8 cellular contexts compared by ENCODE assay signal in genomic region chr10:12041766-12042408, GRCh38. TPM values are rescaled to one million over a fixed set of nuclear protein-coding genes. Genes with fewer than 3 reads are reported as not detected.
DNase-seq lines count a peak whose midpoint lies in the region; ATAC-seq and TF ChIP-seq lines count a peak whose summit lies in the region.

No MANE protein-coding gene starts in this region.

- peaks cover 31 to 53% of the 10 kb centered on the region in 2 donors for H3K4me1 Mint-ChIP-seq in immature natural killer cell

- peaks cover 13 to 19% (median 15%) of the 10 kb centered on the region in 3 donors for H3K27me3 Mint-ChIP-seq in immature natural killer cell (ENCODE audit: low read depth in 3 of 3)

- H3K36me3 ChIP-seq in NT2/D1 (ENCODE audit: insufficient read depth, insufficient read length, low read length) (peaks cover 5% of the 10 kb centered on the region), adrenal gland (replicated peaks in 1 of 2) (no peaks in the 10 kb centered on the region), spleen (peaks cover 0 to 2% (median 0%) of the 10 kb centered on the region in 6 donors)

- H3K9ac ChIP-seq in NT2/D1 (ENCODE audit: insufficient read length, low read depth) = peak overlapping the region; percentile 88

- peak overlapping the region; percentile 87 for H3K4me3 ChIP-seq in NT2/D1 (ENCODE audit: insufficient read length, low read depth)
- H3K4me3 ChIP-seq in adrenal gland = peak overlapping the region; percentile 66 to 100 (median 86)
- peak overlapping the region; percentile 93 to 99 (median 98) for H3K4me3 ChIP-seq in spleen

- TF ChIP-seq POLR2A in GM18505 (IDR thresholded peaks at IDR 0.05; ENCODE audit: borderline replicate concordance, extremely low read depth, insufficient read depth, insufficient read length) = peak; percentile 75
- peak in 1 of 2 donors; percentile 26 for TF ChIP-seq POLR2A in adrenal gland (IDR thresholded peaks at IDR 0.05)
- no peak for TF ChIP-seq POLR2A in spleen (IDR thresholded peaks at IDR 0.05)

- TF ChIP-seq CTCF in adrenal gland (IDR thresholded peaks at IDR 0.05) = no peak
- no peak for TF ChIP-seq CTCF in spleen (IDR thresholded peaks at IDR 0.05 in 8 of 11, conservative IDR thresholded peaks at IDR 0.05 in 3 of 11)

- H3K9me3 ChIP-seq in NT2/D1 (ENCODE audit: insufficient read depth, low read length) = peaks cover 3% of the 10 kb centered on the region; the same call in 1 of the 2 replicates
- H3K9me3 ChIP-seq in adrenal gland (replicated peaks in 1 of 3) = no peaks in the 10 kb centered on the region
- H3K9me3 ChIP-seq in spleen = no peaks in the 10 kb centered on the region

- ATAC-seq in GM18505 (IDR thresholded peaks at IDR 0.05; ENCODE audit: unreplicated experiment) = no peak
- ATAC-seq in GM21529 (IDR thresholded peaks at IDR 0.05; ENCODE audit: unreplicated experiment) = no peak

- no peaks in the 10 kb centered on the region for H3K9me3 Mint-ChIP-seq in immature natural killer cell

- H3K4me1 ChIP-seq in NT2/D1 (ENCODE audit: insufficient read depth, insufficient read length) = no peaks in the 10 kb centered on the region
- peaks cover 0 to 19% of the 10 kb centered on the region in 2 donors for H3K4me1 ChIP-seq in adrenal gland (replicated peaks in 1 of 2)
- peaks cover 9 to 60% (median 41%) of the 10 kb centered on the region in 6 donors for H3K4me1 ChIP-seq in spleen

- H3K27me3 ChIP-seq in NT2/D1 (ENCODE audit: insufficient read depth, insufficient read length) (no peaks in the 10 kb centered on the region), adrenal gland (no peaks in the 10 kb centered on the region), spleen (replicated peaks in 1 of 7) (no peaks in the 10 kb centered on the region)

- intact Hi-C loops in adrenal gland (cut with DNase I) = no loop called here
- intact Hi-C loops in spleen (cut with DNase I; ENCODE audit: low total_unique reads) = no loop called here

- peak overlapping the region; percentile 93 to 97 (median 94) for H3K4me3 Mint-ChIP-seq in immature natural killer cell

- H3K27ac ChIP-seq in adrenal gland (peak overlapping the region; percentile 66 to 99 (median 96)), spleen (peak overlapping the region; percentile 94 to 99 (median 98))

- H3K36me3 Mint-ChIP-seq in immature natural killer cell = no peaks in the 10 kb centered on the region

- 0 to 1% (median 1%) methylated on average over 23 to 26 of the region's 26 CpGs for WGBS in adrenal gland, 4 donors
- 0 to 1% (median 0%) methylated on average over 26 of the region's 26 CpGs for WGBS in spleen, 5 donors

- peak; percentile 26 for DNase-seq in AG08395 (ENCODE audit: low spot score)
- no peak for DNase-seq in NT2/D1 (ENCODE audit: low read depth, low spot score)
- peak in 6 of 7 donors; percentile 24 to 62 (median 38) for DNase-seq in adrenal gland
- DNase-seq in immature natural killer cell = peak in 2 of 3 donors; percentile 6 to 17
- DNase-seq in spleen = no peak
- DNase-seq in NCI-H226 = no peak

- peak overlapping the region; percentile 92 to 99 (median 95) for H3K27ac Mint-ChIP-seq in immature natural killer cell

RNA-seq across cellular contexts. Expression of gene UPF2, which starts 0.7 kb away (rescaled TPM):
- 10 to 100 TPM in 5 of 8 donors, 1 to 10 TPM in 3; 6.9 to 14.6 (median 11.2) TPM for total RNA-seq in adrenal gland
- 10 to 100 TPM in 2 of 3 donors, 1 to 10 TPM in 1; 5.1 to 24.3 (median 13.2) TPM for polyA plus RNA-seq in adrenal gland
- 10 to 100 TPM in 2 of 3 donors, 1 to 10 TPM in 1; 3.1 to 19.8 (median 12.9) TPM for polyA plus RNA-seq in immature natural killer cell
- 10 to 100 TPM; 25.8 to 34.9 (median 28.3) TPM for total RNA-seq in spleen
- polyA plus RNA-seq in spleen = 10 to 100 TPM; 11.5 to 12.0 (median 11.7) TPM

RNA-seq across cellular contexts. Expression of gene DHTKD1, which starts 26.9 kb away (rescaled TPM):
- total RNA-seq in adrenal gland (10 to 100 TPM; 21.9 to 44.8 (median 26.5) TPM), spleen (10 to 100 TPM; 21.5 to 36.6 (median 29.6) TPM)
- polyA plus RNA-seq in adrenal gland (10 to 100 TPM in 1 of 3 donors, 1 to 10 TPM in 2; 8.0 to 17.1 (median 9.1) TPM), immature natural killer cell (1 to 10 TPM; 5.0 to 9.1 (median 7.8) TPM), spleen (1 to 10 TPM; 7.4 to 8.6 (median 8.0) TPM)

Comparison
In these comparisons a context has a peak if more than half of its experiments do, and no peak if none do; other contexts are left out.
1. DNase-seq: peak in AG08395 (single experiment), adrenal gland (6 of 7) and immature natural killer cell (2 of 3); none in NT2/D1 (single experiment), spleen (single experiment) and NCI-H226 (single experiment).
2. Peak in every context shown above with its lines, with median percentiles within 50 percentile points of each other: H3K4me3 ChIP-seq.